11 cellular contexts compared by ENCODE assay signal in the genomic region with DNA sequence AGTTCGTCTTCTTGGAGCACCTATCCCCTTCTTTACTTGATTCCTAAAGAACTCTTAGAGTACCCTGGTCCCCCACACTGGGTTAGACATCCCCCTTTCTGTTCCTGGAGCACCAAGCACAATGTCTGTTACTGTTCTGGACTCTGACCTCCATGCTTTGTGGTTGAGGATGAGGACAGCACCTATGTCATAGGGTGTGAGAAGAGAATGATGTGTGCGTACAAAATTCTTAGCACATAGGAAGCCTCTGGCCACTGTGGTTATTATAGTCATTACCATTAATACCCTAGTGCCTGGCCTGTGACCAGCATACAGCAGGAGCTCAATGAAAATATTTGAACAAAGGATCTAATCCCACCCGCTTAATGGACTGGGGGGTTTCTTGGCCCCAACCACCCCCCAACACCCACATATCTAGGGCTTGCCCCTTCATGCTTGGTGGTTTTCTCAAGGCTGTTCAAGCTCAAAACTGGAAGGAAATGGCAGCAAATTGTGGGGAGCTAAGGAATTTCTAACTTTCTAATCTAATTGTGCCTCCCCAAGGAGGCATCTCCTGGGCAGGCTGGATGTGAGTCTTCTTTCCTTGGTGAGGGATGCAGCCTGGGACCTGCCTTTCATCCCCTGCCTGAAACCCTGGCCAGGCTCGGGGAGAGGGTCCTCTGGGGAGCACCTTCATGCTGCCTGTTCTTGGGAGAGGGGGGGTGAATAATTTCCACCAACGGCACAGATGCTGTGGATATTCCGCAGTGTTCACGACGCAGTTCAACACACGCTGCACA. TPM values are rescaled to one million over a fixed set of nuclear protein-coding genes. Genes with fewer than 3 reads are reported as not detected.
A peak's percentile ranks its signal among the peaks of the same experiment; 100 is the strongest.
DNase-seq lines count a peak whose midpoint lies in the region; ATAC-seq and TF ChIP-seq lines count a peak whose summit lies in the region.
"Had no signal": no experiment of that assay in that cellular context is flagged by ENCODE, and none has a peak within 500 bp of the region (broad histone marks: within the 10 kb centered on the region; RNA-seq: fewer than 3 reads in every experiment).

No MANE protein-coding gene starts in this region.

- H3K9ac ChIP-seq in HUES6 (ENCODE audit: low read length) (no peak overlapping the region), mammary epithelial cell (ENCODE audit: insufficient read depth, low read length) (no peak overlapping the region), neural cell (ENCODE audit: low read length) (peak overlapping the region; percentile 92)

- H2AFZ ChIP-seq in mammary epithelial cell (ENCODE audit: low read depth, low read length): no peak overlapping the region
- H2AFZ ChIP-seq in neural cell (ENCODE audit: low read depth, low read length): no peak overlapping the region

- in situ Hi-C loops in mammary epithelial cell (cut with MboI; ENCODE audit: low sequenced_read_pairs in 2 of 2): no loop called here

- no peak for TF ChIP-seq RAD21 in neural cell (conservative IDR thresholded peaks at IDR 0.05)

- no TSS peak for BruUV-seq in mammary epithelial cell (replicated peaks; lab: Mats Ljungman, UMichigan)

- H3K79me2 ChIP-seq in mammary epithelial cell (ENCODE audit: insufficient read depth, low read length) (peaks cover 31% of the 10 kb centered on the region), neural cell (replicated peaks; ENCODE audit: insufficient read depth, low read length) (peaks cover 30% of the 10 kb centered on the region)

- no peak for TF ChIP-seq EP300 in neural cell (conservative IDR thresholded peaks at IDR 0.05; ENCODE audit: poor library complexity, severe bottlenecking)

- H3K36me3 Mint-ChIP-seq in CD4-positive, CD25-positive, alpha-beta regulatory T cell: no peaks in the 10 kb centered on the region

- peaks cover 16% of the 10 kb centered on the region for H3K27me3 Mint-ChIP-seq in CD4-positive, CD25-positive, alpha-beta regulatory T cell

- TF ChIP-seq CTCF in mammary epithelial cell (conservative IDR thresholded peaks at IDR 0.05 in 1 of 2, IDR thresholded peaks at IDR 0.05 in 1 of 2; ENCODE audit: extremely low read depth in 1 of 2, insufficient read depth in 1 of 2, low read depth in 1 of 2, low read length in 2 of 2) (no peak), neural cell (IDR thresholded peaks at IDR 0.05; ENCODE audit: poor library complexity, severe bottlenecking) (no peak)

- no peak for ATAC-seq in CD4-positive, CD25-positive, alpha-beta regulatory T cell (ENCODE audit: low read depth in 2 of 2)

- no peak for DNase-seq in CD4-positive, CD25-positive, alpha-beta regulatory T cell
- DNase-seq in mammary epithelial cell (peak; percentile 35), NCI-H526 treated with DMSO at 0.1 percent for 48 hours (lab: John Stamatoyannopoulos, UW) (no peak), ureter (ENCODE audit: low spot score) (no peak), retina (no peak)
- DNase-seq in stimulated activated CD4-positive, alpha-beta T cell treated with anti-CD3 and anti-CD28 coated beads, Interleukin-4, amount 100 ng/mL, for 1 hour: no peak
- DNase-seq: NCI-H1694 treated with DMSO at 0.1 percent for 48 hours; stimulated activated CD4-positive, alpha-beta T cell treated with anti-CD3 and anti-CD28 coated beads, Interleukin-2, amount 100 ng/mL, for 24 hours had no signal

- no peaks in the 10 kb centered on the region for H3K9me3 ChIP-seq in CD4-positive, CD25-positive, alpha-beta regulatory T cell (ENCODE audit: control insufficient read depth in 2 of 2, low read length in 2 of 2)
- no peaks in the 10 kb centered on the region for H3K9me3 ChIP-seq in HUES6 (ENCODE audit: control insufficient read depth, insufficient read depth, low read depth, low read length)
- no peaks in the 10 kb centered on the region for H3K9me3 ChIP-seq in mammary epithelial cell (replicated peaks; ENCODE audit: insufficient read depth, low read length)
- H3K9me3 ChIP-seq in neural cell (ENCODE audit: low read length): no peaks in the 10 kb centered on the region
- H3K9me3 ChIP-seq: ascending aorta had no signal

- no peaks in the 10 kb centered on the region for H3K9me2 ChIP-seq in neural cell (ENCODE audit: insufficient read depth, low read length)

- H3K27ac Mint-ChIP-seq in CD4-positive, CD25-positive, alpha-beta regulatory T cell: peak overlapping the region; percentile 77 to 94 (median 91)

- peaks cover 3% of the 10 kb centered on the region for H3K27me3 ChIP-seq in CD4-positive, CD25-positive, alpha-beta regulatory T cell (ENCODE audit: control insufficient read depth, insufficient read depth, low read length)
- H3K27me3 ChIP-seq in HUES6 (ENCODE audit: control insufficient read depth, insufficient read depth, low read length) (peaks cover 19% of the 10 kb centered on the region), mammary epithelial cell (ENCODE audit: insufficient read depth, low read length) (no peaks in the 10 kb centered on the region), neural cell (ENCODE audit: insufficient read depth, low read depth, low read length) (no peaks in the 10 kb centered on the region)
- H3K27me3 ChIP-seq: ascending aorta had no signal

- intact Hi-C loops in mammary epithelial cell (cut with micrococcal nuclease): loop anchor here (10.0 kb wide), 1 partner anchor 78 kb away; no protein-coding TSS in a partner anchor

- CTCF ChIA-PET in mammary epithelial cell (lab: Charles Lee; ENCODE audit: low non-redundant PET): no interaction called here

- H3K36me3 ChIP-seq in CD4-positive, CD25-positive, alpha-beta regulatory T cell (ENCODE audit: control insufficient read depth, insufficient read depth, low read length): no peaks in the 10 kb centered on the region
- H3K36me3 ChIP-seq in HUES6 (ENCODE audit: control insufficient read depth, insufficient read depth, low read length): no peaks in the 10 kb centered on the region
- H3K36me3 ChIP-seq in mammary epithelial cell (ENCODE audit: insufficient read depth, low read length): no peaks in the 10 kb centered on the region
- no peaks in the 10 kb centered on the region for H3K36me3 ChIP-seq in neural cell (ENCODE audit: insufficient read depth, low read length)
- H3K36me3 ChIP-seq: ascending aorta had no signal

- dilution Hi-C loops in mammary epithelial cell (cut with HindIII; ENCODE audit: low sequenced_read_pairs): no loop called here

- H3F3A ChIP-seq in neural cell (ENCODE audit: insufficient read depth, low read length, poor library complexity, severe bottlenecking): no peaks in the 10 kb centered on the region

- H3K4me2 ChIP-seq in mammary epithelial cell (ENCODE audit: insufficient read depth, low read depth, low read length): no peak overlapping the region
- H3K4me2 ChIP-seq in neural cell (ENCODE audit: low read length): peak overlapping the region; percentile 57

- peaks cover 0 to 6% (median 0%) of the 10 kb centered on the region in 7 donors for H3K9me3 Mint-ChIP-seq in CD4-positive, CD25-positive, alpha-beta regulatory T cell

- peaks cover 37% of the 10 kb centered on the region for H3K4me1 ChIP-seq in CD4-positive, CD25-positive, alpha-beta regulatory T cell (ENCODE audit: control insufficient read depth, insufficient read depth, low read length, poor library complexity, severe bottlenecking)
- peaks cover 26% of the 10 kb centered on the region for H3K4me1 ChIP-seq in HUES6 (ENCODE audit: control insufficient read depth, insufficient read depth, low read length)
- peaks cover 11% of the 10 kb centered on the region for H3K4me1 ChIP-seq in mammary epithelial cell (ENCODE audit: insufficient read depth, low read length)

- H3K4me3 Mint-ChIP-seq in CD4-positive, CD25-positive, alpha-beta regulatory T cell: peak overlapping the region; percentile 87 to 96 (median 92)

- 66% methylated on average over 8 of the region's 9 CpGs for WGBS in mammary epithelial cell (ENCODE audit: low coverage, missing lambda C conversion rate)

- no peak overlapping the region for H3K27ac ChIP-seq in CD4-positive, CD25-positive, alpha-beta regulatory T cell (ENCODE audit: insufficient read depth, low read length, poor library complexity, severe bottlenecking)
- H3K27ac ChIP-seq in HUES6 (ENCODE audit: low read depth, low read length): no peak overlapping the region
- no peak overlapping the region for H3K27ac ChIP-seq in mammary epithelial cell (ENCODE audit: insufficient read depth, low read depth, low read length)
- peak overlapping the region; percentile 78 for H3K27ac ChIP-seq in neural cell (ENCODE audit: low read length)

- no peaks in the 10 kb centered on the region for H4K20me1 ChIP-seq in mammary epithelial cell (ENCODE audit: insufficient read depth, low read length)
- no peaks in the 10 kb centered on the region for H4K20me1 ChIP-seq in neural cell (ENCODE audit: insufficient read depth)

- peaks cover 0 to 35% (median 25%) of the 10 kb centered on the region in 4 donors for H3K4me1 Mint-ChIP-seq in CD4-positive, CD25-positive, alpha-beta regulatory T cell

- H3K4me3 ChIP-seq in CD4-positive, CD25-positive, alpha-beta regulatory T cell (ENCODE audit: low read depth, low read length): no peak overlapping the region
- peak overlapping the region; percentile 72; the same call in 1 of the 2 replicates for H3K4me3 ChIP-seq in HUES6 (ENCODE audit: low read depth, low read length)
- no peak overlapping the region for H3K4me3 ChIP-seq in mammary epithelial cell (replicated peaks in 1 of 3; ENCODE audit: insufficient read depth in 1 of 3, low read depth in 2 of 3, low read length in 3 of 3)
- H3K4me3 ChIP-seq in neural cell (ENCODE audit: low read length): peak overlapping the region; percentile 79

TF ChIP-seq in neural cell, 6 proteins besides CTCF, POLR2A, EP300 and RAD21 (continues in another document):
- TF ChIP-seq MXI1 (conservative IDR thresholded peaks at IDR 0.05; ENCODE audit: poor library complexity, severe bottlenecking) (no peak), EZH2 (IDR thresholded peaks at IDR 0.05; ENCODE audit: borderline replicate concordance, insufficient read depth, low read length, poor library complexity, severe bottlenecking) (no peak), SMC3 (conservative IDR thresholded peaks at IDR 0.05; ENCODE audit: poor library complexity) (no peak), TAF1 (IDR thresholded peaks at IDR 0.05; ENCODE audit: low read depth) (no peak), POLR2AphosphoS5 (IDR thresholded peaks at IDR 0.05) (peak; percentile 40)

RNA-seq across cellular contexts. Expression of a gene that starts 1.5 kb away (rescaled TPM):
- total RNA-seq in CD4-positive, CD25-positive, alpha-beta regulatory T cell: 49.7 TPM
- polyA plus RNA-seq in CD4-positive, CD25-positive, alpha-beta regulatory T cell: under 1 TPM; 0.21 to 0.96 (median 0.76) TPM
- total RNA-seq in mammary epithelial cell (10 to 100 TPM; 44.5 to 98.5 TPM), ureter (98.0 TPM)
- polyA plus RNA-seq in mammary epithelial cell (15.7 TPM), neural cell (15.1 and 20.0 TPM in 2 replicates)
- polyA minus RNA-seq in mammary epithelial cell (61.9 TPM), neural cell (56.0 and 73.2 TPM in 2 replicates)

Comparison
In these comparisons a context has a peak if more than half of its experiments do, and no peak if none do; other contexts are left out.
1. H3K4me3 ChIP-seq: peak in HUES6 (single experiment) and neural cell (single experiment); none in CD4-positive, CD25-positive, alpha-beta regulatory T cell (single experiment) and mammary epithelial cell (0 of 3).